Comparison of ENCODE assay signal across 2 cellular contexts in the genomic region with DNA sequence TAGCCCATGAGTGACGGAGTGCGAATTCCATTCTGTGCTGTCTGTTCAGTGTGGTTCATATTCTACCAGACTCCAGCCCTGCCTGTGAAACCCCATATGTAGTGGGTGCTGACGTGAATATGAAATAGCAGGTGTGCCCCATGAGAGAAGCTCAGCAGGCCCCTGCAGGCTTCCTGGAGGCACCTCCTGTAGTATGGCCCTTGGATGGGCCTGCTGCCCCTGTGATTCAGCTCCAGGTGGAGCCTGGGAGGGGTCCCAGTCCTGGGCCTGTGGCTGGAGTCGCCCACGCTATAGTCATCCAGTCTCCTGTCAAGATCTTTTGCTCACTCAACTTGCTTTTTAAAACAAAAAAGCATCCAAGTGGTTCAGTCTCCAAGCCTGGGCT.
TF ChIP-seq lines count a peak whose summit lies in the region.

No MANE protein-coding gene starts in this region.

TF ChIP-seq in H1, 55 proteins besides CTCF, POLR2A, EP300 and RAD21 (continued from another document):
- TF ChIP-seq POLR2AphosphoS5 (IDR thresholded peaks at IDR 0.05; ENCODE audit: low read depth, low read length) (no peak), CBX5 (IDR thresholded peaks at IDR 0.05; ENCODE audit: low read depth, low read length) (no peak), CREB1 (IDR thresholded peaks at IDR 0.05) (no peak), SP4 (IDR thresholded peaks at IDR 0.05; ENCODE audit: low read length) (no peak), JUN (IDR thresholded peaks at IDR 0.05; ENCODE audit: low read depth, low read length) (no peak), KDM1A (IDR thresholded peaks at IDR 0.05; ENCODE audit: borderline replicate concordance, low read length) (no peak), CTBP2 (IDR thresholded peaks at IDR 0.05; ENCODE audit: borderline replicate concordance, insufficient read depth, insufficient read length, low read length) (no peak), MAFK (IDR thresholded peaks at IDR 0.05; ENCODE audit: low read depth, low read length) (no peak)
- TF ChIP-seq, protein P1, sequence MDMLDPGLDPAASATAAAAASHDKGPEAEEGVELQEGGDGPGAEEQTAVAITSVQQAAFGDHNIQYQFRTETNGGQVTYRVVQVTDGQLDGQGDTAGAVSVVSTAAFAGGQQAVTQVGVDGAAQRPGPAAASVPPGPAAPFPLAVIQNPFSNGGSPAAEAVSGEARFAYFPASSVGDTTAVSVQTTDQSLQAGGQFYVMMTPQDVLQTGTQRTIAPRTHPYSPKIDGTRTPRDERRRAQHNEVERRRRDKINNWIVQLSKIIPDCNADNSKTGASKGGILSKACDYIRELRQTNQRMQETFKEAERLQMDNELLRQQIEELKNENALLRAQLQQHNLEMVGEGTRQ (IDR thresholded peaks at IDR 0.05; ENCODE audit: low read length) = no peak
- TF ChIP-seq, protein P2, sequence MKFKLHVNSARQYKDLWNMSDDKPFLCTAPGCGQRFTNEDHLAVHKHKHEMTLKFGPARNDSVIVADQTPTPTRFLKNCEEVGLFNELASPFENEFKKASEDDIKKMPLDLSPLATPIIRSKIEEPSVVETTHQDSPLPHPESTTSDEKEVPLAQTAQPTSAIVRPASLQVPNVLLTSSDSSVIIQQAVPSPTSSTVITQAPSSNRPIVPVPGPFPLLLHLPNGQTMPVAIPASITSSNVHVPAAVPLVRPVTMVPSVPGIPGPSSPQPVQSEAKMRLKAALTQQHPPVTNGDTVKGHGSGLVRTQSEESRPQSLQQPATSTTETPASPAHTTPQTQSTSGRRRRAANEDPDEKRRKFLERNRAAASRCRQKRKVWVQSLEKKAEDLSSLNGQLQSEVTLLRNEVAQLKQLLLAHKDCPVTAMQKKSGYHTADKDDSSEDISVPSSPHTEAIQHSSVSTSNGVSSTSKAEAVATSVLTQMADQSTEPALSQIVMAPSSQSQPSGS (IDR thresholded peaks at IDR 0.05; ENCODE audit: low read length) = no peak

TF ChIP-seq in neural cell, 6 proteins besides CTCF, POLR2A, EP300 and RAD21 (continued from another document):
- TF ChIP-seq, protein P3, sequence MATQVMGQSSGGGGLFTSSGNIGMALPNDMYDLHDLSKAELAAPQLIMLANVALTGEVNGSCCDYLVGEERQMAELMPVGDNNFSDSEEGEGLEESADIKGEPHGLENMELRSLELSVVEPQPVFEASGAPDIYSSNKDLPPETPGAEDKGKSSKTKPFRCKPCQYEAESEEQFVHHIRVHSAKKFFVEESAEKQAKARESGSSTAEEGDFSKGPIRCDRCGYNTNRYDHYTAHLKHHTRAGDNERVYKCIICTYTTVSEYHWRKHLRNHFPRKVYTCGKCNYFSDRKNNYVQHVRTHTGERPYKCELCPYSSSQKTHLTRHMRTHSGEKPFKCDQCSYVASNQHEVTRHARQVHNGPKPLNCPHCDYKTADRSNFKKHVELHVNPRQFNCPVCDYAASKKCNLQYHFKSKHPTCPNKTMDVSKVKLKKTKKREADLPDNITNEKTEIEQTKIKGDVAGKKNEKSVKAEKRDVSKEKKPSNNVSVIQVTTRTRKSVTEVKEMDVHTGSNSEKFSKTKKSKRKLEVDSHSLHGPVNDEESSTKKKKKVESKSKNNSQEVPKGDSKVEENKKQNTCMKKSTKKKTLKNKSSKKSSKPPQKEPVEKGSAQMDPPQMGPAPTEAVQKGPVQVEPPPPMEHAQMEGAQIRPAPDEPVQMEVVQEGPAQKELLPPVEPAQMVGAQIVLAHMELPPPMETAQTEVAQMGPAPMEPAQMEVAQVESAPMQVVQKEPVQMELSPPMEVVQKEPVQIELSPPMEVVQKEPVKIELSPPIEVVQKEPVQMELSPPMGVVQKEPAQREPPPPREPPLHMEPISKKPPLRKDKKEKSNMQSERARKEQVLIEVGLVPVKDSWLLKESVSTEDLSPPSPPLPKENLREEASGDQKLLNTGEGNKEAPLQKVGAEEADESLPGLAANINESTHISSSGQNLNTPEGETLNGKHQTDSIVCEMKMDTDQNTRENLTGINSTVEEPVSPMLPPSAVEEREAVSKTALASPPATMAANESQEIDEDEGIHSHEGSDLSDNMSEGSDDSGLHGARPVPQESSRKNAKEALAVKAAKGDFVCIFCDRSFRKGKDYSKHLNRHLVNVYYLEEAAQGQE (IDR thresholded peaks at IDR 0.05; ENCODE audit: borderline replicate concordance) = no peak
- TF ChIP-seq MXI1 (conservative IDR thresholded peaks at IDR 0.05; ENCODE audit: poor library complexity, severe bottlenecking) (no peak), POLR2AphosphoS5 (IDR thresholded peaks at IDR 0.05) (no peak), EZH2 (IDR thresholded peaks at IDR 0.05; ENCODE audit: borderline replicate concordance, insufficient read depth, low read length, poor library complexity, severe bottlenecking) (no peak)
